Comparison of ENCODE assay signal across 8 cellular contexts in the genomic region with DNA sequence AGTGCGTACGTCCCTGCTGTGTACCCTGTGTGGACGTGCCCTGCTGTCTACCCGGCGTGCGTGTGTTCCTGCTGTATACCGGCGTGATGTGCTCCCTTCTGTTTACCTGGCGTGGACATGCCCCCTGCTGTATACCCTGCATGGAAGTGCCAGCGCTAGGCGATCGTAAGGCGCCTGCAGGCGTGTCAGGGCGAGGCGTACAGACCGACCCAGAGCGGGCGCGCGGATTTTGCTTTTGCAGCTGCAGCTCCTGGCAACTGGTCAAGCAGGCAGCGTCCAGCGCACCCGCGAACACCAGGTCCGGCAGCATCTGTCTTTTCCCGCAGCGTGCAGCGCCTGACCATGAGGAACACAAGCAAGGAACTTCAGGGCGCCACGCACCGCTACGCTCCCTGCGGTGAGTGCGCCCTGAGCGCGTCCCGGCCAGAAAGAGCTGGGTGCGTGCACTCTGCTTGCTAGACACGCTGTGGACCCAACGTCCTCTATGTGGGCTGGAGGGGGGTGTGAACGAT. TPM values are rescaled to one million over a fixed set of nuclear protein-coding genes. Genes with fewer than 3 reads are reported as not detected.
DNase-seq lines count a peak whose midpoint lies in the region; ATAC-seq and TF ChIP-seq lines count a peak whose summit lies in the region.

No MANE protein-coding gene starts in this region.

- H3K9me2 ChIP-seq in Karpas-422 (replicated peaks; ENCODE audit: insufficient read depth, low read length): no peaks in the 10 kb centered on the region

- peak overlapping the region; percentile 41 for H3K27ac Mint-ChIP-seq in chondrocyte (ENCODE audit: unreplicated experiment)

- H3K36me3 ChIP-seq in GM06990 (ENCODE audit: control insufficient read depth, insufficient read depth, low read length) (no peaks in the 10 kb centered on the region), Karpas-422 (ENCODE audit: insufficient read depth, low read length) (no peaks in the 10 kb centered on the region), lower lobe of right lung (no peaks in the 10 kb centered on the region), transverse colon (no peaks in the 10 kb centered on the region)

- H2AFZ ChIP-seq in Karpas-422 (ENCODE audit: low read length): no peak overlapping the region

- ATAC-seq in lower lobe of right lung (peak; percentile 52 to 59), HG03280 (IDR thresholded peaks at IDR 0.05; ENCODE audit: unreplicated experiment) (no peak)

- WGBS in transverse colon (ENCODE audit: low coverage in 1 of 2), 2 donors: 6% methylated on average over 42 of the region's 42 CpGs; no CpG with 5 or more reads in 1 of the 2 donors

- H3K4me3 Mint-ChIP-seq in chondrocyte (ENCODE audit: unreplicated experiment): peak overlapping the region; percentile 77

- no peak for TF ChIP-seq EP300 in transverse colon (IDR thresholded peaks at IDR 0.05; ENCODE audit: low read depth)

- H3K4me1 Mint-ChIP-seq in chondrocyte (ENCODE audit: low read depth): peaks cover 6% of the 10 kb centered on the region

- H3K27me3 ChIP-seq in GM06990 (replicated peaks; ENCODE audit: control insufficient read depth, insufficient read depth, low read length) (no peaks in the 10 kb centered on the region), Karpas-422 (ENCODE audit: low read length) (no peaks in the 10 kb centered on the region), lower lobe of right lung (ENCODE audit: low read depth) (peaks cover 35% of the 10 kb centered on the region), transverse colon (peaks cover 33% of the 10 kb centered on the region)

- DNase-seq in GM06990 (ENCODE audit: extremely low read depth, insufficient read length) (peak; percentile 14), Karpas-422 (no peak), chondrocyte (ENCODE audit: low spot score) (peak; percentile 91), lower lobe of right lung (peak; percentile 64), transverse colon (peak; percentile 23), cerebellar nuclear complex (lab: John Stamatoyannopoulos, UW) (no peak), OCI-M1 (lab: John Stamatoyannopoulos, UW) (no peak)

- in situ Hi-C loops in transverse colon (cut with MboI; ENCODE audit: low pct_ligation_motif_present in 1 of 4, low pct_unique_long_range_greater_than_20kb in 1 of 4, low sequenced_read_pairs in 3 of 4): no loop called here

- H3K9me3 ChIP-seq in Karpas-422 (ENCODE audit: low read length) (no peaks in the 10 kb centered on the region), lower lobe of right lung (no peaks in the 10 kb centered on the region), transverse colon (no peaks in the 10 kb centered on the region)

- H3K27ac ChIP-seq in Karpas-422 (ENCODE audit: low read length): no peak overlapping the region
- H3K27ac ChIP-seq in lower lobe of right lung: no peak overlapping the region
- H3K27ac ChIP-seq in transverse colon: no peak overlapping the region

- peak overlapping the region; percentile 52 for H3K4me2 ChIP-seq in Karpas-422 (ENCODE audit: low read depth, low read length, poor library complexity, severe bottlenecking)

- no peaks in the 10 kb centered on the region for H3K9me3 Mint-ChIP-seq in chondrocyte (ENCODE audit: low read depth)

- no peaks in the 10 kb centered on the region for H4K20me1 ChIP-seq in Karpas-422 (ENCODE audit: insufficient read depth, low read depth, low read length)

- intact Hi-C loops in lower lobe of right lung (cut with DNase I) (no loop called here), transverse colon (cut with DNase I; ENCODE audit: low total_unique reads) (no loop called here)

- H3K27me3 Mint-ChIP-seq in chondrocyte (ENCODE audit: low read depth): peaks cover 34% of the 10 kb centered on the region

- TF ChIP-seq POLR2A in transverse colon (IDR thresholded peaks at IDR 0.05): no peak

- H3K4me3 ChIP-seq in GM06990 (replicated peaks; ENCODE audit: low read depth, low read length) (peak overlapping the region; percentile 58), Karpas-422 (ENCODE audit: low read length) (peak overlapping the region; percentile 51; the same call in 1 of the 2 replicates), lower lobe of right lung (peak overlapping the region; percentile 65), transverse colon (peak overlapping the region; percentile 8 to 54 (median 38))

- TF ChIP-seq CTCF in GM06990 (IDR thresholded peaks at IDR 0.05; ENCODE audit: insufficient read depth, low read length, poor library complexity, severe bottlenecking) (no peak), chondrocyte (IDR thresholded peaks at IDR 0.05) (no peak), lower lobe of right lung (IDR thresholded peaks at IDR 0.05) (no peak), transverse colon (IDR thresholded peaks at IDR 0.05) (no peak)

- H3K79me2 ChIP-seq in Karpas-422 (ENCODE audit: low read length): no peaks in the 10 kb centered on the region

- no peaks in the 10 kb centered on the region for H3K36me3 Mint-ChIP-seq in chondrocyte (ENCODE audit: low read depth)

- H3K4me1 ChIP-seq in Karpas-422 (ENCODE audit: low read length) (peaks cover 4% of the 10 kb centered on the region), lower lobe of right lung (peaks cover 15% of the 10 kb centered on the region), transverse colon (peaks cover 8 to 14% (median 12%) of the 10 kb centered on the region in 4 donors)

- no peak overlapping the region for H3K9ac ChIP-seq in Karpas-422 (ENCODE audit: low read length)

RNA-seq across cellular contexts. Expression of a gene that starts 0.7 kb away (rescaled TPM):
- not detected in 2 replicates for total RNA-seq in Karpas-422 (2014; rRNA removed; shearing (Covaris generic); ENCODE audit: low replicate concordance)
- total RNA-seq in chondrocyte: not detected in 3 replicates
- total RNA-seq in lower lobe of right lung: 1.6 TPM
- not detected for total RNA-seq in transverse colon

RNA-seq across cellular contexts. Expression of a gene that starts 7.1 kb away (rescaled TPM):
- not detected in 2 replicates for total RNA-seq in Karpas-422 (2014; rRNA removed; shearing (Covaris generic); ENCODE audit: low replicate concordance)
- total RNA-seq in chondrocyte: not detected in 3 replicates
- not detected for total RNA-seq in lower lobe of right lung
- total RNA-seq in transverse colon: not detected

RNA-seq across cellular contexts. Expression of a gene that starts 53.0 kb away (rescaled TPM):
- 2.0 and 14.5 TPM in 2 replicates for total RNA-seq in Karpas-422 (2014; rRNA removed; shearing (Covaris generic); ENCODE audit: low replicate concordance)
- total RNA-seq in chondrocyte: 25.7 to 51.1 TPM (median 48.5 TPM) in 3 replicates
- 61.0 TPM for total RNA-seq in lower lobe of right lung
- 10 to 100 TPM; 31.3 to 46.8 (median 39.3) TPM for total RNA-seq in transverse colon

RNA-seq across cellular contexts. Expression of a gene that starts 56.6 kb away (rescaled TPM):
- 19.6 and 20.6 TPM in 2 replicates for total RNA-seq in Karpas-422 (2014; rRNA removed; shearing (Covaris generic); ENCODE audit: low replicate concordance)
- total RNA-seq in chondrocyte: 29.0 to 31.1 TPM (median 30.6 TPM) in 3 replicates
- 39.2 TPM for total RNA-seq in lower lobe of right lung
- total RNA-seq in transverse colon: 10 to 100 TPM; 37.2 to 74.8 (median 52.3) TPM

Comparison
In these comparisons a context has a peak if more than half of its experiments do, and no peak if none do; other contexts are left out.
1. DNase-seq: peak in GM06990 (single experiment), chondrocyte (single experiment), lower lobe of right lung (single experiment) and transverse colon (single experiment); none in Karpas-422 (single experiment), cerebellar nuclear complex (0 of 2) and OCI-M1 (single experiment).
2. Peak in every context shown above with its lines, with median percentiles within 50 percentile points of each other: H3K4me3 ChIP-seq.